ENCODE assay signal across 8 cellular contexts in the genomic region with DNA sequence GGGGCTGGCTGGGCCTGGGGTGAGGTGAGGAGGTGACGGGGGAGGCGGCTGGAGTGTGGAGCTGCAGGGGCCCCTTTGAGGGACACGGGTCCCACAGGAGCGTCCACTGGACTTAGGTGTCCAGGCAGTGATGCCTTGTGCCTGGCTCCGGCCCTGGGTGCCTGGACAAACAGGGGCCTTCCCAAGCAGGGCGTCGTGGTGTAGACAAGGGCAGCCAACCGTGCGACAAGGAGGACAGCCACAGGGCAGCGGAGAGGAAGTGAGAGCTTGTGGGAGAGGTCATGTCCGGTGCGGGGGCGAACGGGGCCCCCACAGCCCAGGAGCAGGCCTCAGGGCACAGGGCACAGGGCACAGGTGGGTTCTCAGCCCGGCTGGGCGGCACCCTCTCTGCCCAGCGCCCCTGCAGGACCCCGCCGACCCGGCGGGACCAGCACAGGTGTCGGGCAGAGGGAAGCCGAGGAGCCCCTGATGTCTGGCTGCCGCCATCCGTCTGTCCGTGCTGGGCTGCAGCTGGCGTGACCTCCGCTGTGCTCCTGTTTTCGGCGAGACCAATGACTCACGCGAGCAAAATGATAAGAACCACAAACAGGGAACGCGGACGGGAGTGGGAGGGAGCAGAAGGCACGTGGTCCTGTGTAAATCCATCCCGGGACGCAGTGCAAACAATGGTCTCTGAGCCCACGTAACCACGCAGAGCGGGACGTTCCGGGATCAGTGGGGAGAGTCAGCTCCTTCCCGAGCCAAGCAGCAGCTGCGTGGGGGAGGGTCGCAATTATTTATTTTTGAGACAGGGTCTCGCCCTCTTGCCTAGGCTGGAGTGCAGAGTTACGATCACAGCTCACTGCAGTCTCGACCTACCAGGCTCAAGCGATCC. TPM values are rescaled to one million over a fixed set of nuclear protein-coding genes. Genes with fewer than 3 reads are reported as not detected.
A peak's percentile ranks its signal among the peaks of the same experiment; 100 is the strongest.
DNase-seq lines count a peak whose midpoint lies in the region; ATAC-seq and TF ChIP-seq lines count a peak whose summit lies in the region.

No MANE protein-coding gene starts in this region.

- H3K4me3 Mint-ChIP-seq in nephron: peak overlapping the region; percentile 54 to 76 (median 66)
- no peak overlapping the region for H3K4me3 Mint-ChIP-seq in activated naive CD8-positive, alpha-beta T cell treated with anti-CD3 and anti-CD28 coated beads for 36 hours

- H3K27me3 ChIP-seq in brain microvascular endothelial cell (replicated peaks): no peaks in the 10 kb centered on the region

- H3K9me3 Mint-ChIP-seq in nephron: no peaks in the 10 kb centered on the region
- H3K9me3 Mint-ChIP-seq in activated naive CD8-positive, alpha-beta T cell treated with anti-CD3 and anti-CD28 coated beads for 36 hours: no peaks in the 10 kb centered on the region

- ATAC-seq in GM19455 (IDR thresholded peaks at IDR 0.05; ENCODE audit: unreplicated experiment): peak; percentile 72

- no peaks in the 10 kb centered on the region for H3K36me3 ChIP-seq in brain microvascular endothelial cell (replicated peaks)

- peaks cover 22% of the 10 kb centered on the region for H3K4me1 Mint-ChIP-seq in nephron
- peaks cover 2% of the 10 kb centered on the region for H3K4me1 Mint-ChIP-seq in activated naive CD8-positive, alpha-beta T cell treated with anti-CD3 and anti-CD28 coated beads for 36 hours

- H3K27ac ChIP-seq in brain microvascular endothelial cell: peak overlapping the region; percentile 33

- H3K36me3 Mint-ChIP-seq in nephron (ENCODE audit: low read depth): no peaks in the 10 kb centered on the region
- no peaks in the 10 kb centered on the region for H3K36me3 Mint-ChIP-seq in activated naive CD8-positive, alpha-beta T cell treated with anti-CD3 and anti-CD28 coated beads for 36 hours

- in situ Hi-C loops in brain microvascular endothelial cell (cut with HindIII; ENCODE audit: low pct_ligation_motif_present, low sequenced_read_pairs): no loop called here

- peak overlapping the region in 2 of 3 experiments; percentile 58 to 59 for H3K27ac Mint-ChIP-seq in nephron
- no peak overlapping the region for H3K27ac Mint-ChIP-seq in activated naive CD8-positive, alpha-beta T cell treated with anti-CD3 and anti-CD28 coated beads for 36 hours

- H3K27me3 Mint-ChIP-seq in nephron (ENCODE audit: low read depth): peaks cover 4% of the 10 kb centered on the region
- peaks cover 14% of the 10 kb centered on the region for H3K27me3 Mint-ChIP-seq in activated naive CD8-positive, alpha-beta T cell treated with anti-CD3 and anti-CD28 coated beads for 36 hours

- no peak overlapping the region for H3K4me3 ChIP-seq in brain microvascular endothelial cell (ENCODE audit: low read depth, low read length)

- TF ChIP-seq CTCF in brain microvascular endothelial cell (IDR thresholded peaks at IDR 0.05; ENCODE audit: low read depth, low read length, missing control alignments): no peak
- TF ChIP-seq CTCF in nephron (IDR thresholded peaks at IDR 0.05; ENCODE audit: unreplicated experiment in 3 of 3): no peak

- DNase-seq in AG20443 (ENCODE audit: low spot score) (peak; percentile 92), HK-2 (ENCODE audit: unreplicated experiment) (peak; percentile 77), brain microvascular endothelial cell (peak; percentile 90), retina (no peak), NCI-H1436 (lab: John Stamatoyannopoulos, UW) (no peak)
- no peak for DNase-seq in activated naive CD8-positive, alpha-beta T cell treated with anti-CD3 and anti-CD28 coated beads for 36 hours

RNA-seq across cellular contexts. Expression of a gene that starts 49.1 kb away (rescaled TPM):
- total RNA-seq in activated naive CD8-positive, alpha-beta T cell treated with anti-CD3 and anti-CD28 coated beads for 36 hours: under 1 TPM in 1 of 2 experiments, not detected in 1; 0.08 TPM

Comparison
In these comparisons a context has a peak if more than half of its experiments do, and no peak if none do; other contexts are left out.
1. DNase-seq: peak in AG20443 (single experiment), HK-2 (single experiment) and brain microvascular endothelial cell (single experiment); none in activated naive CD8-positive, alpha-beta T cell treated with anti-CD3 and anti-CD28 coated beads for 36 hours (single experiment), retina (single experiment) and NCI-H1436 (single experiment).